In the genomic region with DNA sequence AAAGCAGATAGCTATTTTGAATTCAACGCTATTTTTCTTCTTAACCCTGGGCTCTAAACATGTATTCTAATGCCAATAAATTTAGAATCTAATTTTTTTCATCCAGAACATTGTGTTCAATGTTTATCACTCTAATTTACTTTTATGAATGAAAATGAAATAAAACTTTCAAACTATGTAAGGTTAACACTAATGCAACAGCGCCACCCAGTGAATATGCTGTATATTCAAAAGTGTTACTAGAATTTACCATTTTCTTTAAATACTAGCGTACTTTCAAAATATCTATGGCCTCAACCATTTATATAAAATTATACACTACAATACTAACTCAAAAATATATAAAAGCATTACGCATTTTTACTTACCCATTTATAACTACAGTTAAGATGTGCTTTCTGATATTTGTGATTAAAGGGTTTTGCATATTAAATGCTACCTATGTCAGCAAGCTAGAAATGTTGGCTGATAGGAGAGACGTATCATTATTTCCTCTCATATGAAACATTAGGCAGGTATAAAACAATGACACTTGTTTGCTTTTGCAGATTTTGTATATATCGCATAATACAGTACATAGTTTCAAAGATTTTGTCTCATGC, we compare ENCODE assay signal across 9 cellular contexts. TPM values are rescaled to one million over a fixed set of nuclear protein-coding genes. Genes with fewer than 3 reads are reported as not detected.
DNase-seq lines count a peak whose midpoint lies in the region; ATAC-seq and TF ChIP-seq lines count a peak whose summit lies in the region.
"Had no signal": no experiment of that assay in that cellular context is flagged by ENCODE, and none has a peak within 500 bp of the region (broad histone marks: within the 10 kb centered on the region; RNA-seq: fewer than 3 reads in every experiment).

No MANE protein-coding gene starts in this region.

- TF ChIP-seq CTCF in neural cell (IDR thresholded peaks at IDR 0.05; ENCODE audit: poor library complexity, severe bottlenecking) = peak; percentile 84

- no peaks in the 10 kb centered on the region for H3K4me1 ChIP-seq in effector memory CD4-positive, alpha-beta T cell (ENCODE audit: control insufficient read depth, insufficient read depth, low read length, poor library complexity, severe bottlenecking)

- no peaks in the 10 kb centered on the region for H3K9me2 ChIP-seq in neural cell (ENCODE audit: insufficient read depth, low read length)

- CTCF ChIA-PET in T-cell (lab: Charles Lee) = interaction anchor here (0.8 to 4.8 kb wide), 11 partner anchors 10 to 468 kb away, joined by 3 to 50 read pairs (median 4); a partner anchor contains a TSS

- H3K9me3 ChIP-seq in effector memory CD4-positive, alpha-beta T cell (ENCODE audit: control insufficient read depth, low read length) = no peaks in the 10 kb centered on the region
- H3K9me3 ChIP-seq in neural cell (ENCODE audit: low read length) = no peaks in the 10 kb centered on the region

- H4K20me1 ChIP-seq in neural cell (ENCODE audit: insufficient read depth) = no peaks in the 10 kb centered on the region

- ATAC-seq in T-cell (replicated peaks in 1 of 4) (no peak), GM19455 (IDR thresholded peaks at IDR 0.05; ENCODE audit: unreplicated experiment) (no peak)

- H3K4me1 Mint-ChIP-seq in T-cell = peaks cover 2 to 4% (median 3%) of the 10 kb centered on the region in 3 donors

- H3K36me3 Mint-ChIP-seq in T-cell = peaks cover 11% of the 10 kb centered on the region

- H3K27me3 Mint-ChIP-seq in T-cell = no peaks in the 10 kb centered on the region
- H3K27me3 Mint-ChIP-seq: activated naive CD8-positive, alpha-beta T cell treated with anti-CD3 and anti-CD28 coated beads, Interleukin-2, amount 10 ng/mL, durations not matched to agents 7 days and 5 days had no signal

- H3K27ac Mint-ChIP-seq in T-cell = no peak overlapping the region
- H3K27ac Mint-ChIP-seq: activated naive CD8-positive, alpha-beta T cell treated with anti-CD3 and anti-CD28 coated beads, Interleukin-2, amount 10 ng/mL, durations not matched to agents 7 days and 5 days had no signal

- H3K4me3 Mint-ChIP-seq in T-cell = no peak overlapping the region
- H3K4me3 Mint-ChIP-seq: activated naive CD8-positive, alpha-beta T cell treated with anti-CD3 and anti-CD28 coated beads, Interleukin-2, amount 10 ng/mL, durations not matched to agents 7 days and 5 days had no signal

- no peak overlapping the region for H3K4me3 ChIP-seq in effector memory CD4-positive, alpha-beta T cell (ENCODE audit: insufficient read depth, low read depth, low read length, poor library complexity, severe bottlenecking)
- no peak overlapping the region for H3K4me3 ChIP-seq in neural cell (ENCODE audit: low read length)

- H3K9me3 Mint-ChIP-seq in T-cell = no peaks in the 10 kb centered on the region
- H3K9me3 Mint-ChIP-seq: activated naive CD8-positive, alpha-beta T cell treated with anti-CD3 and anti-CD28 coated beads, Interleukin-2, amount 10 ng/mL, durations not matched to agents 7 days and 5 days had no signal

- no peaks in the 10 kb centered on the region for H3F3A ChIP-seq in neural cell (ENCODE audit: insufficient read depth, low read length, poor library complexity, severe bottlenecking)

- H2AFZ ChIP-seq in neural cell (ENCODE audit: low read depth, low read length) = no peak overlapping the region

- TF ChIP-seq EP300 in neural cell (conservative IDR thresholded peaks at IDR 0.05; ENCODE audit: poor library complexity, severe bottlenecking) = no peak

- H3K27ac ChIP-seq in effector memory CD4-positive, alpha-beta T cell (ENCODE audit: insufficient read depth, low read length, poor library complexity, severe bottlenecking) = no peak overlapping the region
- no peak overlapping the region for H3K27ac ChIP-seq in neural cell (ENCODE audit: low read length)

- H3K36me3 ChIP-seq in effector memory CD4-positive, alpha-beta T cell (ENCODE audit: control insufficient read depth, insufficient read depth, low read length) = no peaks in the 10 kb centered on the region
- H3K36me3 ChIP-seq in neural cell (ENCODE audit: insufficient read depth, low read length) = no peaks in the 10 kb centered on the region

- H3K27me3 ChIP-seq in effector memory CD4-positive, alpha-beta T cell (replicated peaks; ENCODE audit: control insufficient read depth, insufficient read depth, low read length, poor library complexity, severe bottlenecking) = no peaks in the 10 kb centered on the region
- H3K27me3 ChIP-seq in neural cell (ENCODE audit: insufficient read depth, low read depth, low read length) = no peaks in the 10 kb centered on the region

- peak; percentile 88 for TF ChIP-seq RAD21 in neural cell (conservative IDR thresholded peaks at IDR 0.05)

- POLR2A ChIA-PET in T-cell (lab: Charles Lee) = no interaction called here

- DNase-seq in NCI-H510A treated with DMSO at 0.1 percent for 48 hours (lab: John Stamatoyannopoulos, UW) = peak; percentile 62
- DNase-seq in NCI-H510A (lab: John Stamatoyannopoulos, UW) = no peak
- peak; percentile 49 for DNase-seq in M059J (ENCODE audit: low read depth)
- DNase-seq in T-cell = peak in 27 of 34 experiments; percentile 3 to 64 (median 31)
- peak in 2 of 3 donors; percentile 1 to 26 for DNase-seq in effector memory CD4-positive, alpha-beta T cell
- DNase-seq in UCSD-AML1 (lab: John Stamatoyannopoulos, UW; ENCODE audit: unreplicated experiment) = no peak
- DNase-seq: activated naive CD8-positive, alpha-beta T cell treated with anti-CD3 and anti-CD28 coated beads, Interleukin-2, amount 10 ng/mL, durations not matched to agents 7 days and 5 days had no signal

- H3K9ac ChIP-seq in neural cell (ENCODE audit: low read length) = no peak overlapping the region

- H3K79me2 ChIP-seq in neural cell (replicated peaks; ENCODE audit: insufficient read depth, low read length) = peaks cover 2% of the 10 kb centered on the region

- no peak overlapping the region for H3K4me2 ChIP-seq in neural cell (ENCODE audit: low read length)

TF ChIP-seq in neural cell, 6 proteins besides CTCF, POLR2A, EP300 and RAD21:
- TF ChIP-seq SMC3 (conservative IDR thresholded peaks at IDR 0.05; ENCODE audit: poor library complexity) (peak; percentile 89), EZH2 (IDR thresholded peaks at IDR 0.05; ENCODE audit: borderline replicate concordance, insufficient read depth, low read length, poor library complexity, severe bottlenecking) (no peak)

RNA-seq across cellular contexts. Expression of a gene that starts 5.9 kb away (rescaled TPM):
- 40.0 and 51.1 TPM in 2 replicates for total RNA-seq in M059J (2014; rRNA removed; shearing (Covaris generic))
- 1 to 10 TPM; 1.3 to 3.4 (median 2.3) TPM for total RNA-seq in T-cell
- polyA plus RNA-seq in neural cell = 2.2 and 2.8 TPM in 2 replicates
- 2.1 and 2.4 TPM in 2 replicates for polyA minus RNA-seq in neural cell

Comparison
In these comparisons a context has a peak if more than half of its experiments do, and no peak if none do; other contexts are left out.
1. DNase-seq: peak in NCI-H510A treated with DMSO at 0.1 percent for 48 hours (single experiment), M059J (single experiment), T-cell (27 of 34) and effector memory CD4-positive, alpha-beta T cell (2 of 3); none in NCI-H510A (single experiment) and UCSD-AML1 (single experiment).